In the genomic region with DNA sequence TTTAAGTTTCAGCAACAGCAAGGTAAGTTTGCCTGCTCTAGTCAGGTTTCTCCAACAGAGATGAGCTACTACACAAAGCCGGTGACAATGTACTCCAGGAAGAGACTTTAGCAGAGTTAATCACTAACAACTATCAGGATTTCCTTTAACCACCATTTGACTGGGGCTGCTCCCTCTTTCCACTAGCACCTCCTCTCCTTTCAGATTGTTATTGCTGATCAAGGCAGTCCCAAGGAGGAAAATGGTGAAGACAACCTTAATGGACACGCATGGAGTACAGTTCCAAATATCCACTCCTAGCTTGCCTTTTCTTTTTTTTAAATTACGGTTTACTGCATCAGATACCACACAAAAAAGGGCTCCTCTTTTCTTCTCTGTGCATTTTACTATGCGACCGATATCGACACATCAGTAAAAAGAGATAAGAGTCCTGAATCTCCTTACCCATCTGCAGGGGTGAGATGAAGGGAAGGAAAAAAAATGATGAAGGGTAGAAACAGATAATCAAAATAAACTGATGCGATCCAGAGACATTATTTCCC, we compare ENCODE assay signal across 8 cellular contexts. TPM values are rescaled to one million over a fixed set of nuclear protein-coding genes. Genes with fewer than 3 reads are reported as not detected.
A peak's percentile ranks its signal among the peaks of the same experiment; 100 is the strongest.
DNase-seq lines count a peak whose midpoint lies in the region; ATAC-seq, FAIRE-seq and TF ChIP-seq lines count a peak whose summit lies in the region.

No MANE protein-coding gene starts in this region.

- H3K4me1 ChIP-seq in CD4-positive, CD25-positive, alpha-beta regulatory T cell (ENCODE audit: control insufficient read depth, insufficient read depth, low read length, poor library complexity, severe bottlenecking), result peaks cover 19% of the 10 kb centered on the region
- H3K4me1 ChIP-seq in Peyer's patch, result peaks cover 0 to 28% (median 6%) of the 10 kb centered on the region in 4 donors
- H3K4me1 ChIP-seq in mucosa of descending colon (ENCODE audit: low read depth), result peaks cover 30% of the 10 kb centered on the region

- no peaks in the 10 kb centered on the region for H3K36me3 Mint-ChIP-seq in CD4-positive, CD25-positive, alpha-beta regulatory T cell

- peak overlapping the region; percentile 96 for H3K4me3 ChIP-seq in CD4-positive, CD25-positive, alpha-beta regulatory T cell (ENCODE audit: low read depth, low read length)
- H3K4me3 ChIP-seq in Peyer's patch, result peak overlapping the region; percentile 67 to 84 (median 82)
- H3K4me3 ChIP-seq in dorsolateral prefrontal cortex, result peak overlapping the region; percentile 70 to 98 (median 90)
- peak overlapping the region; percentile 63 for H3K4me3 ChIP-seq in mucosa of descending colon

- ATAC-seq in CD4-positive, CD25-positive, alpha-beta regulatory T cell (ENCODE audit: low read depth in 2 of 2), result no peak
- ATAC-seq in GM21825 (IDR thresholded peaks at IDR 0.05; ENCODE audit: unreplicated experiment) (peak; percentile 7), mucosa of descending colon (peak; percentile 62), HG03097 (IDR thresholded peaks at IDR 0.05; ENCODE audit: low FRiP score, unreplicated experiment) (no peak)

- H3K4me3 Mint-ChIP-seq in CD4-positive, CD25-positive, alpha-beta regulatory T cell, result peak overlapping the region; percentile 88 to 97 (median 92)

- peaks cover 3% of the 10 kb centered on the region for H3K36me3 ChIP-seq in CD4-positive, CD25-positive, alpha-beta regulatory T cell (ENCODE audit: control insufficient read depth, insufficient read depth, low read length)
- H3K36me3 ChIP-seq in Peyer's patch (no peaks in the 10 kb centered on the region), mucosa of descending colon (ENCODE audit: low read depth) (no peaks in the 10 kb centered on the region)

- H3K27ac ChIP-seq in CD4-positive, CD25-positive, alpha-beta regulatory T cell (ENCODE audit: insufficient read depth, low read length, poor library complexity, severe bottlenecking), result peak overlapping the region; percentile 96
- H3K27ac ChIP-seq in Peyer's patch (peak overlapping the region; percentile 81 to 95 (median 88)), dorsolateral prefrontal cortex (peak overlapping the region; percentile 40 to 99 (median 93))

- peak in 1 of 6 experiments; percentile 3 for TF ChIP-seq CTCF in Peyer's patch (IDR thresholded peaks at IDR 0.05)
- TF ChIP-seq CTCF in dorsolateral prefrontal cortex (IDR thresholded peaks at IDR 0.05 in 54 of 56, conservative IDR thresholded peaks at IDR 0.05 in 2 of 56; ENCODE audit: low read depth in 1 of 56, partially characterized antibody in 56 of 56), result peak in 1 of 56 donors; percentile 9
- TF ChIP-seq CTCF in mucosa of descending colon (IDR thresholded peaks at IDR 0.05), result no peak

- H3K27me3 ChIP-seq in CD4-positive, CD25-positive, alpha-beta regulatory T cell (ENCODE audit: control insufficient read depth, insufficient read depth, low read length), result no peaks in the 10 kb centered on the region
- no peaks in the 10 kb centered on the region for H3K27me3 ChIP-seq in Peyer's patch
- no peaks in the 10 kb centered on the region for H3K27me3 ChIP-seq in dorsolateral prefrontal cortex

- H3K9me3 Mint-ChIP-seq in CD4-positive, CD25-positive, alpha-beta regulatory T cell, result no peaks in the 10 kb centered on the region

- H3K27ac Mint-ChIP-seq in CD4-positive, CD25-positive, alpha-beta regulatory T cell, result peak overlapping the region; percentile 93 to 97 (median 94)

- H3K27me3 Mint-ChIP-seq in CD4-positive, CD25-positive, alpha-beta regulatory T cell, result no peaks in the 10 kb centered on the region

- TF ChIP-seq POLR2A in Peyer's patch (IDR thresholded peaks at IDR 0.05), result no peak

- intact Hi-C loops in dorsolateral prefrontal cortex (cut with DNase I) (loop anchor here (5.0 kb wide), 3 partner anchors 41 to 91 kb away; a partner anchor contains a TSS), mucosa of descending colon (cut with DNase I, micrococcal nuclease) (no loop called here)

- DNase-seq in CD4-positive, CD25-positive, alpha-beta regulatory T cell, result peak in 2 of 3 donors; percentile 28 to 31
- DNase-seq in Peyer's patch, result no peak
- DNase-seq in dorsolateral prefrontal cortex, result no peak
- peak in 1 of 3 donors; percentile 33 for DNase-seq in mucosa of descending colon
- no peak for DNase-seq in frontal cortex (ENCODE audit: low spot score in 2 of 2)
- DNase-seq in AG20443 (ENCODE audit: low spot score), result no peak

- no peaks in the 10 kb centered on the region for H3K9me3 ChIP-seq in CD4-positive, CD25-positive, alpha-beta regulatory T cell (ENCODE audit: control insufficient read depth in 2 of 2, low read length in 2 of 2)
- H3K9me3 ChIP-seq in Peyer's patch (no peaks in the 10 kb centered on the region), mucosa of descending colon (no peaks in the 10 kb centered on the region)

- no peak for FAIRE-seq in frontal cortex (lab: Jason Lieb, UNC)

- H3K4me1 Mint-ChIP-seq in CD4-positive, CD25-positive, alpha-beta regulatory T cell, result peaks cover 13 to 54% (median 34%) of the 10 kb centered on the region in 4 donors

RNA-seq across cellular contexts. Expression of a gene that starts 30.9 kb away (rescaled TPM):
- 23.4 TPM for total RNA-seq in CD4-positive, CD25-positive, alpha-beta regulatory T cell
- polyA plus RNA-seq in CD4-positive, CD25-positive, alpha-beta regulatory T cell, result 10 to 100 TPM in 2 of 4 donors, 1 to 10 TPM in 2; 4.4 to 13.5 (median 11.1) TPM
- total RNA-seq in Peyer's patch, result 10 to 100 TPM; 28.1 to 55.8 (median 44.6) TPM
- total RNA-seq in dorsolateral prefrontal cortex, result 10 to 100 TPM; 17.4 to 36.2 (median 25.3) TPM
- 10 to 100 TPM; 25.3 to 40.0 (median 30.0) TPM for total RNA-seq in mucosa of descending colon
- total RNA-seq in frontal cortex, result 2.4 TPM

RNA-seq across cellular contexts. Expression of a gene that starts 43.2 kb away (rescaled TPM):
- total RNA-seq in CD4-positive, CD25-positive, alpha-beta regulatory T cell, result 22.1 TPM
- 10 to 100 TPM; 37.7 to 44.9 (median 42.7) TPM for polyA plus RNA-seq in CD4-positive, CD25-positive, alpha-beta regulatory T cell
- total RNA-seq in Peyer's patch (100 to 1,000 TPM in 1 of 4 donors, 10 to 100 TPM in 3; 43.8 to 118 (median 51.0) TPM), dorsolateral prefrontal cortex (10 to 100 TPM; 32.0 to 63.5 (median 45.6) TPM), mucosa of descending colon (10 to 100 TPM; 28.6 to 38.7 (median 35.9) TPM), frontal cortex (19.6 TPM)

Comparison
In these comparisons a context has a peak if more than half of its experiments do, and no peak if none do; other contexts are left out.
1. ATAC-seq: peak in GM21825 (single experiment) and mucosa of descending colon (single experiment); none in CD4-positive, CD25-positive, alpha-beta regulatory T cell (0 of 2) and HG03097 (single experiment).
2. DNase-seq: peak in CD4-positive, CD25-positive, alpha-beta regulatory T cell (2 of 3); none in Peyer's patch (0 of 3), dorsolateral prefrontal cortex (0 of 10), frontal cortex (0 of 2) and AG20443 (single experiment).
3. intact Hi-C loops: an anchor here in dorsolateral prefrontal cortex (5.0 kb wide); none called in mucosa of descending colon.
4. Peak in every context shown above with its lines, with median percentiles within 50 percentile points of each other: H3K27ac ChIP-seq and H3K4me3 ChIP-seq.